8 cellular contexts compared by ENCODE assay signal in genomic region chr10:18312385-18313145, GRCh38.
DNase-seq lines count a peak whose midpoint lies in the region; ATAC-seq and TF ChIP-seq lines count a peak whose summit lies in the region.

No MANE protein-coding gene starts in this region.

- BruUV-seq in OCI-LY7 (replicated peaks; lab: Mats Ljungman, UMichigan) = no TSS peak

- no peaks in the 10 kb centered on the region for H3K4me1 ChIP-seq in OCI-LY7 (ENCODE audit: insufficient read depth, low read length, poor library complexity, severe bottlenecking)
- H3K4me1 ChIP-seq in esophagus muscularis mucosa = peaks cover 0 to 66% (median 63%) of the 10 kb centered on the region in 4 donors

- no peaks in the 10 kb centered on the region for H3K36me3 Mint-ChIP-seq in neural crest cell (ENCODE audit: low read depth)

- no peaks in the 10 kb centered on the region for H3K9me3 ChIP-seq in OCI-LY7 (ENCODE audit: low read length)
- no peaks in the 10 kb centered on the region for H3K9me3 ChIP-seq in esophagus muscularis mucosa

- H3K27me3 Mint-ChIP-seq in neural crest cell (ENCODE audit: low read depth) = no peaks in the 10 kb centered on the region

- no peaks in the 10 kb centered on the region for H4K20me1 ChIP-seq in OCI-LY7 (ENCODE audit: insufficient read depth, low read length)

- no peaks in the 10 kb centered on the region for H3K9me3 Mint-ChIP-seq in neural crest cell

- H3K27ac ChIP-seq in OCI-LY7 (ENCODE audit: low read depth, low read length, poor library complexity, severe bottlenecking) (no peak overlapping the region), esophagus muscularis mucosa (replicated peaks in 1 of 4) (peak overlapping the region; percentile 74 to 82 (median 78))

- ATAC-seq in HG03280 (IDR thresholded peaks at IDR 0.05; ENCODE audit: unreplicated experiment) = peak; percentile 83

- DNase-seq in AG20443 (ENCODE audit: low spot score) (peak; percentile 69), GM19238 (ENCODE audit: insufficient read length, low spot score) (peak; percentile 10), OCI-LY7 (ENCODE audit: low spot score) (peak; percentile 28), esophagus muscularis mucosa (ENCODE audit: extremely low spot score) (no peak), neural crest cell (ENCODE audit: low read depth, low spot score) (no peak), ecto neural progenitor cell (ENCODE audit: low spot score) (no peak)
- DNase-seq in activated CD4-positive, CD25-positive, alpha-beta regulatory T cell treated with anti-CD3 and anti-CD28 coated beads, Interleukin-2, amount 50 U/mL, for 72 hours = no peak

- no peak overlapping the region for H2AFZ ChIP-seq in OCI-LY7 (ENCODE audit: low read length)

- H3K79me2 ChIP-seq in OCI-LY7 (ENCODE audit: insufficient read depth, low read depth, low read length) = no peaks in the 10 kb centered on the region

- H3K4me3 ChIP-seq in OCI-LY7 (ENCODE audit: low read depth, low read length, poor library complexity, severe bottlenecking) (no peak overlapping the region), esophagus muscularis mucosa (no peak overlapping the region)

- TF ChIP-seq CTCF in OCI-LY7 (conservative IDR thresholded peaks at IDR 0.05; ENCODE audit: low read length) (peak; percentile 70), esophagus muscularis mucosa (IDR thresholded peaks at IDR 0.05) (peak; percentile 40 to 58 (median 48)), neural crest cell (conservative IDR thresholded peaks at IDR 0.05) (peak; percentile 61)

- H3K27ac Mint-ChIP-seq in neural crest cell (ENCODE audit: unreplicated experiment) = no peak overlapping the region

- H3K27me3 ChIP-seq in esophagus muscularis mucosa = no peaks in the 10 kb centered on the region

- whole genome bisulfite sequencing in esophagus muscularis mucosa = 29% methylated on average over 7 of the region's 7 CpGs

- H3K4me1 Mint-ChIP-seq in neural crest cell = peaks cover 5% of the 10 kb centered on the region

- no peak for TF ChIP-seq POLR2A in esophagus muscularis mucosa (IDR thresholded peaks at IDR 0.05; ENCODE audit: low read depth)

- no peak overlapping the region for H3K4me2 ChIP-seq in OCI-LY7 (ENCODE audit: low read length)

- intact Hi-C loops in OCI-LY7 (cut with micrococcal nuclease; ENCODE audit: unreplicated experiment) = no loop called here
- intact Hi-C loops in esophagus muscularis mucosa (cut with DNase I) = no loop called here

- H3K36me3 ChIP-seq in OCI-LY7 (ENCODE audit: insufficient read depth, low read length) (no peaks in the 10 kb centered on the region), esophagus muscularis mucosa (no peaks in the 10 kb centered on the region)

- POLR2A ChIA-PET in OCI-LY7 (lab: Charles Lee) = interaction anchor here (0.5 to 1.0 kb wide), 3 partner anchors 8 to 1028 kb away, joined by 3 read pairs; no protein-coding TSS in a partner anchor

- no peaks in the 10 kb centered on the region for H3K9me2 ChIP-seq in OCI-LY7 (ENCODE audit: insufficient read depth, low read length)

- TF ChIP-seq EP300 in esophagus muscularis mucosa (IDR thresholded peaks at IDR 0.05) = no peak

- CTCF ChIA-PET in OCI-LY7 (lab: Charles Lee; ENCODE audit: unreplicated experiment) = no interaction called here

- no peak overlapping the region for H3K4me3 Mint-ChIP-seq in neural crest cell

Comparison
In these comparisons a context has a peak if more than half of its experiments do, and no peak if none do; other contexts are left out.
1. DNase-seq: peak in AG20443 (single experiment), GM19238 (single experiment) and OCI-LY7 (single experiment); none in esophagus muscularis mucosa (single experiment), neural crest cell (single experiment), activated CD4-positive, CD25-positive, alpha-beta regulatory T cell treated with anti-CD3 and anti-CD28 coated beads, Interleukin-2, amount 50 U/mL, for 72 hours (single experiment) and ecto neural progenitor cell (single experiment).
2. Peak in every context shown above with its lines, with median percentiles within 50 percentile points of each other: CTCF ChIP-seq.